Comparison of ENCODE assay signal across 1 cellular context in the genomic region with DNA sequence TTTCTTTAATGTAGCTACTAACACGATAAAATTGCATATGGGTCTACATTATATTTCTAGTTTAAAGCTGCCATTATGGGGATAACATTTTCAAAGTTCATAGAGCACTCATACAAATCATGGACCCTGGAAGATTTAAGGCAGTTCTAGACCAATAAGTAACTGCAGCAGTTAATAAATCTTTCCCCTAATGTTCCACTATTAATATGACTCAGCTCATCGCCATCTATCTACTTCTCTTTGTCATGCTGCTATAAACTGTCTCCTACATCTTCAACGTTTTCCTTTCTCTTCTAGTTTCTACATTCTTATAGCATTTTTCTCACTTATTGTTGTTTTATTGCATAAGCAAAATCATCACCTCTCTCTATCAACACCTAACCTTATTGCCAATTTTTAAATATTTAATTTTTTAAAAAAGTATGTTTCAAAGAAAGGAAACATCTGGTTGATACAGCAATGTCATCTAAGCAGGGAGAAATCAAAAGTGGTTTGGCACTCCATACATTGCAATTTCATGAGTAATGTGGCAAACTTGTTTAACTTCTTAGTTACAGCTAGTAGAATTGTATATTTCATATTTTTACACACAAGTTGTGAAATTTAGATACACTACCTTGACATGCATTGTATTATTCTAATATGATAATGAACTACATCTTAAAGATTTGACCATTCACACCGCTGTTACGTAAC.
TF ChIP-seq lines count a peak whose summit lies in the region.

No MANE protein-coding gene starts in this region.

TF ChIP-seq in GM12878, 131 proteins besides CTCF, POLR2A, EP300 and RAD21 (continued from another document):
- TF ChIP-seq, protein P1, sequence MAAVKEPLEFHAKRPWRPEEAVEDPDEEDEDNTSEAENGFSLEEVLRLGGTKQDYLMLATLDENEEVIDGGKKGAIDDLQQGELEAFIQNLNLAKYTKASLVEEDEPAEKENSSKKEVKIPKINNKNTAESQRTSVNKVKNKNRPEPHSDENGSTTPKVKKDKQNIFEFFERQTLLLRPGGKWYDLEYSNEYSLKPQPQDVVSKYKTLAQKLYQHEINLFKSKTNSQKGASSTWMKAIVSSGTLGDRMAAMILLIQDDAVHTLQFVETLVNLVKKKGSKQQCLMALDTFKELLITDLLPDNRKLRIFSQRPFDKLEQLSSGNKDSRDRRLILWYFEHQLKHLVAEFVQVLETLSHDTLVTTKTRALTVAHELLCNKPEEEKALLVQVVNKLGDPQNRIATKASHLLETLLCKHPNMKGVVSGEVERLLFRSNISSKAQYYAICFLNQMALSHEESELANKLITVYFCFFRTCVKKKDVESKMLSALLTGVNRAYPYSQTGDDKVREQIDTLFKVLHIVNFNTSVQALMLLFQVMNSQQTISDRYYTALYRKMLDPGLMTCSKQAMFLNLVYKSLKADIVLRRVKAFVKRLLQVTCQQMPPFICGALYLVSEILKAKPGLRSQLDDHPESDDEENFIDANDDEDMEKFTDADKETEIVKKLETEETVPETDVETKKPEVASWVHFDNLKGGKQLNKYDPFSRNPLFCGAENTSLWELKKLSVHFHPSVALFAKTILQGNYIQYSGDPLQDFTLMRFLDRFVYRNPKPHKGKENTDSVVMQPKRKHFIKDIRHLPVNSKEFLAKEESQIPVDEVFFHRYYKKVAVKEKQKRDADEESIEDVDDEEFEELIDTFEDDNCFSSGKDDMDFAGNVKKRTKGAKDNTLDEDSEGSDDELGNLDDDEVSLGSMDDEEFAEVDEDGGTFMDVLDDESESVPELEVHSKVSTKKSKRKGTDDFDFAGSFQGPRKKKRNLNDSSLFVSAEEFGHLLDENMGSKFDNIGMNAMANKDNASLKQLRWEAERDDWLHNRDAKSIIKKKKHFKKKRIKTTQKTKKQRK (IDR thresholded peaks at IDR 0.05; ENCODE audit: low read depth, low read length): no peak
- TF ChIP-seq NFYA (IDR thresholded peaks at IDR 0.05; ENCODE audit: borderline replicate concordance, low read depth, low read length) (no peak), IKZF1 (conservative IDR thresholded peaks at IDR 0.05) (no peak), MEF2A (IDR thresholded peaks at IDR 0.05; ENCODE audit: insufficient read depth, low read depth, low read length) (no peak), YBX1 (IDR thresholded peaks at IDR 0.05) (no peak), ZNF274 (IDR thresholded peaks at IDR 0.05; ENCODE audit: insufficient read depth, insufficient read length) (no peak), RCOR1 (conservative IDR thresholded peaks at IDR 0.05; ENCODE audit: low read depth, low read length) (no peak)
